8 cellular contexts compared by ENCODE assay signal in genomic region chr6:103587722-103588121, GRCh38.
"Had no signal": no experiment of that assay in that cellular context is flagged by ENCODE, and none has a peak within 500 bp of the region (broad histone marks: within the 10 kb centered on the region; RNA-seq: fewer than 3 reads in every experiment).

No MANE protein-coding gene starts in this region.

- H3K36me3 Mint-ChIP-seq: IgD-negative memory B cell had no signal

- DNase-seq: H9, HCEC 1CT, KG1 had no signal

- H3K4me1 Mint-ChIP-seq: GM23338, H9, IgD-negative memory B cell had no signal

- H2AFZ ChIP-seq: GM23338 had no signal

- H3K4me3 Mint-ChIP-seq: GM23338, H9, IgD-negative memory B cell had no signal

- H3K4me3 ChIP-seq: GM23338 had no signal

- ATAC-seq: GM23338 had no signal

- H3K4me2 ChIP-seq: GM23338 had no signal

- FAIRE-seq: H1, H54, HTR-8/SVneo had no signal

- H3K9me3 Mint-ChIP-seq: H9 had no signal

- H3K27ac Mint-ChIP-seq: GM23338, H9, IgD-negative memory B cell had no signal

- H3K27me3 Mint-ChIP-seq: IgD-negative memory B cell had no signal
